16 cellular contexts compared by ENCODE assay signal in genomic region chr4:85367815-85368214, GRCh38.
"Had no signal": no experiment of that assay in that cellular context is flagged by ENCODE, and none has a peak within 500 bp of the region (broad histone marks: within the 10 kb centered on the region; RNA-seq: fewer than 3 reads in every experiment).

No MANE protein-coding gene starts in this region.

- DNase-seq: effector CD4-positive, alpha-beta T cell; foreskin melanocyte; head of caudate nucleus; mammary epithelial cell; natural killer cell; sigmoid colon; stimulated activated naive CD4-positive, alpha-beta T cell; stomach; substantia nigra; transverse colon had no signal

- H3K27me3 ChIP-seq: hepatocyte, sigmoid colon, stomach, transverse colon had no signal

- H3K9me3 Mint-ChIP-seq: mesothelial cell of epicardium, neural crest cell had no signal

- H3K9me3 ChIP-seq: sigmoid colon, stomach, thoracic aorta, transverse colon had no signal

- H3K36me3 ChIP-seq: sigmoid colon, stomach, thoracic aorta, transverse colon had no signal

- H3K4me3 ChIP-seq: coronary artery, hepatocyte, sigmoid colon, skin epidermis, stomach, thoracic aorta, transverse colon had no signal

- H3K4me1 ChIP-seq: sigmoid colon, stomach, transverse colon had no signal

- H3K4me3 Mint-ChIP-seq: mesothelial cell of epicardium, natural killer cell, neural crest cell had no signal

- H3K79me2 ChIP-seq: hepatocyte had no signal

- H2AFZ ChIP-seq: hepatocyte had no signal

- H3K36me3 Mint-ChIP-seq: mesothelial cell of epicardium, natural killer cell had no signal

- H3K4me2 ChIP-seq: hepatocyte had no signal

- H3K4me1 Mint-ChIP-seq: mesothelial cell of epicardium, natural killer cell had no signal

- H3K27ac Mint-ChIP-seq: mesothelial cell of epicardium, natural killer cell had no signal

- H3K27ac ChIP-seq: coronary artery, hepatocyte, sigmoid colon, skin epidermis, stomach, thoracic aorta, transverse colon had no signal
